In genomic region chrX:129404670-129405008, GRCh38 we compare ENCODE assay signal across 16 cellular contexts.
DNase-seq lines count a peak whose midpoint lies in the region; TF ChIP-seq lines count a peak whose summit lies in the region.
"Had no signal": no experiment of that assay in that cellular context is flagged by ENCODE, and none has a peak within 500 bp of the region (broad histone marks: within the 10 kb centered on the region; RNA-seq: fewer than 3 reads in every experiment).

No MANE protein-coding gene starts in this region.

- H3K4me3 Mint-ChIP-seq in Caco-2 (ENCODE audit: unreplicated experiment), result peak overlapping the region; percentile 38
- H3K4me3 Mint-ChIP-seq: CD4-positive, alpha-beta T cell; H9; HFFc6 had no signal

- no peaks in the 10 kb centered on the region for H3K27me3 Mint-ChIP-seq in Caco-2 (ENCODE audit: insufficient read depth, unreplicated experiment)
- H3K27me3 Mint-ChIP-seq: CD4-positive, alpha-beta T cell had no signal

- H3K9me3 Mint-ChIP-seq in Caco-2 (ENCODE audit: unreplicated experiment), result peaks cover 10% of the 10 kb centered on the region
- H3K9me3 Mint-ChIP-seq: CD4-positive, alpha-beta T cell; HFFc6 had no signal

- H3K4me3 ChIP-seq in Caco-2 (ENCODE audit: low read depth, low read length) (no peak overlapping the region), brain microvascular endothelial cell (ENCODE audit: low read depth, low read length) (no peak overlapping the region), mesodermal cell (ENCODE audit: extremely low read depth, insufficient read depth, low read length, poor library complexity, severe bottlenecking) (no peak overlapping the region), left ventricle myocardium inferior (no peak overlapping the region)
- H3K4me3 ChIP-seq: BLaER1 treated with 17β-estradiol and CSF1 and Interleukin-3, amounts not matched to agents 10 nM and 100 nM had no signal

- H3K27ac ChIP-seq in brain microvascular endothelial cell (no peak overlapping the region), mesodermal cell (ENCODE audit: low read depth, low read length, severe bottlenecking) (peak overlapping the region; percentile 16), left ventricle myocardium inferior (replicated peaks) (no peak overlapping the region)
- H3K27ac ChIP-seq: BLaER1 treated with 17β-estradiol and CSF1 and Interleukin-3, amounts not matched to agents 10 nM and 100 nM had no signal

- DNase-seq in Caco-2 (peak in 1 of 2 experiments; percentile 12), HEK293T (ENCODE audit: extremely low spot score) (peak; percentile 24), brain microvascular endothelial cell (peak; percentile 6), left ventricle myocardium inferior (no peak)
- no peak for DNase-seq in activated CD4-positive, alpha-beta T cell treated with anti-CD3 and anti-CD28 coated beads for 4 hours
- DNase-seq in activated T-cell treated with anti-CD3 and anti-CD28 coated beads, Interleukin-2, amount 50 U/mL, for 1 hour, result no peak
- DNase-seq: 8988T; CD4-positive, alpha-beta T cell; DMS153; DMS79 treated with DMSO at 0.1 percent for 48 hours; GDM1; GOT3; H9; HFFc6 had no signal

- POLR2A ChIA-PET in Caco-2 (lab: Charles Lee), result no interaction called here
- POLR2A ChIA-PET in HEK293T (lab: Yijun Ruan, JAX), result no interaction called here

- peak overlapping the region; percentile 53 for H3K27ac Mint-ChIP-seq in Caco-2 (ENCODE audit: unreplicated experiment)
- H3K27ac Mint-ChIP-seq: CD4-positive, alpha-beta T cell; H9; HFFc6 had no signal

- H3K9me3 ChIP-seq in Caco-2, result no peaks in the 10 kb centered on the region
- H3K9me3 ChIP-seq in mesodermal cell (ENCODE audit: control insufficient read depth, low read length), result no peaks in the 10 kb centered on the region
- no peaks in the 10 kb centered on the region for H3K9me3 ChIP-seq in left ventricle myocardium inferior (replicated peaks)
- H3K9me3 ChIP-seq: BLaER1 treated with 17β-estradiol and CSF1 and Interleukin-3, amounts not matched to agents 10 nM and 100 nM had no signal

- no peaks in the 10 kb centered on the region for H3K36me3 ChIP-seq in Caco-2 (ENCODE audit: control insufficient read depth, insufficient read depth, low read length)
- H3K36me3 ChIP-seq in brain microvascular endothelial cell (replicated peaks), result no peaks in the 10 kb centered on the region
- H3K36me3 ChIP-seq in mesodermal cell (ENCODE audit: control insufficient read depth, insufficient read depth, low read length), result no peaks in the 10 kb centered on the region
- no peaks in the 10 kb centered on the region for H3K36me3 ChIP-seq in left ventricle myocardium inferior
- H3K36me3 ChIP-seq: BLaER1 treated with 17β-estradiol and CSF1 and Interleukin-3, amounts not matched to agents 10 nM and 100 nM had no signal

- in situ Hi-C loops in brain microvascular endothelial cell (cut with HindIII; ENCODE audit: low pct_ligation_motif_present, low sequenced_read_pairs), result no loop called here

- intact Hi-C loops in Caco-2 (cut with micrococcal nuclease; ENCODE audit: unreplicated experiment), result loop anchor here (1.0 to 5.0 kb wide), 4 partner anchors 39 to 260 kb away; no protein-coding TSS in a partner anchor
- intact Hi-C loops in left ventricle myocardium inferior (cut with micrococcal nuclease), result no loop called here

- no peaks in the 10 kb centered on the region for H3K36me3 Mint-ChIP-seq in Caco-2 (ENCODE audit: insufficient read depth, unreplicated experiment)

- H3K27me3 ChIP-seq in Caco-2 (replicated peaks; ENCODE audit: control insufficient read depth, insufficient read depth, low read length) (no peaks in the 10 kb centered on the region), brain microvascular endothelial cell (replicated peaks) (no peaks in the 10 kb centered on the region), left ventricle myocardium inferior (ENCODE audit: low read depth) (no peaks in the 10 kb centered on the region)

- H3K4me1 ChIP-seq in Caco-2 (peaks cover 11% of the 10 kb centered on the region), mesodermal cell (ENCODE audit: control insufficient read depth, insufficient read depth, low read length, poor library complexity, severe bottlenecking) (peaks cover 6% of the 10 kb centered on the region), left ventricle myocardium inferior (no peaks in the 10 kb centered on the region)
- H3K4me1 ChIP-seq: BLaER1 treated with 17β-estradiol and CSF1 and Interleukin-3, amounts not matched to agents 10 nM and 100 nM had no signal

- no TSS peak for BruUV-seq in Caco-2 (replicated peaks; lab: Mats Ljungman, UMichigan)

- CTCF ChIA-PET in Caco-2 (lab: Charles Lee) (interaction anchor here (1.4 kb wide), 1 partner anchor 57 kb away, joined by 4 read pairs; no protein-coding TSS in a partner anchor), HEK293T (lab: Yijun Ruan, JAX) (interaction anchor here (0.6 kb wide), 1 partner anchor 121 kb away, joined by 3 read pairs; no protein-coding TSS in a partner anchor)

- H3K4me1 Mint-ChIP-seq in Caco-2 (ENCODE audit: low read depth, unreplicated experiment), result peaks cover 14% of the 10 kb centered on the region

- no peak for TF ChIP-seq CTCF in Caco-2 (IDR thresholded peaks at IDR 0.05; ENCODE audit: insufficient read depth in 1 of 2, low read depth in 1 of 2, low read length in 1 of 2, severe bottlenecking in 1 of 2, unreplicated experiment in 1 of 2)
- no peak for TF ChIP-seq CTCF in brain microvascular endothelial cell (IDR thresholded peaks at IDR 0.05; ENCODE audit: low read depth, low read length, missing control alignments)
- no peak for TF ChIP-seq CTCF in left ventricle myocardium inferior (IDR thresholded peaks at IDR 0.05; ENCODE audit: borderline replicate concordance)

- no CpG with 5 or more reads among the region's 2 CpGs for WGBS in mesodermal cell (ENCODE audit: insufficient coverage in 2 of 2), 2 experiments

TF ChIP-seq in HEK293T, 16 proteins besides CTCF, POLR2A, EP300 and RAD21:
- TF ChIP-seq PKNOX1 (IDR thresholded peaks at IDR 0.05) (peak; percentile 95), FOXM1 (IDR thresholded peaks at IDR 0.05; ENCODE audit: borderline replicate concordance) (no peak), CTBP1 (IDR thresholded peaks at IDR 0.05; ENCODE audit: borderline replicate concordance) (peak; percentile 93), LEF1 (IDR thresholded peaks at IDR 0.05; ENCODE audit: borderline replicate concordance) (0 out of 2 replicates have a peak, but pooled peaks have one; percentile 72), FOXK2 (IDR thresholded peaks at IDR 0.05) (peak; percentile 24; the same call in 1 of the 2 replicates), ZNF384 (IDR thresholded peaks at IDR 0.05) (no peak), FOXA1 (IDR thresholded peaks at IDR 0.05) (peak; percentile 53; the same call in 1 of the 2 replicates), L3MBTL2 (conservative IDR thresholded peaks at IDR 0.05) (no peak), ELF4 (IDR thresholded peaks at IDR 0.05) (no peak), SUZ12 (IDR thresholded peaks at IDR 0.05) (no peak), ARNT (IDR thresholded peaks at IDR 0.05) (peak; percentile 67)

Comparison
In these comparisons a context has a peak if more than half of its experiments do, and no peak if none do; other contexts are left out.
1. DNase-seq: peak in HEK293T (single experiment) and brain microvascular endothelial cell (single experiment); none in activated CD4-positive, alpha-beta T cell treated with anti-CD3 and anti-CD28 coated beads for 4 hours (0 of 2), activated T-cell treated with anti-CD3 and anti-CD28 coated beads, Interleukin-2, amount 50 U/mL, for 1 hour (single experiment) and left ventricle myocardium inferior (single experiment).